In the genomic region with DNA sequence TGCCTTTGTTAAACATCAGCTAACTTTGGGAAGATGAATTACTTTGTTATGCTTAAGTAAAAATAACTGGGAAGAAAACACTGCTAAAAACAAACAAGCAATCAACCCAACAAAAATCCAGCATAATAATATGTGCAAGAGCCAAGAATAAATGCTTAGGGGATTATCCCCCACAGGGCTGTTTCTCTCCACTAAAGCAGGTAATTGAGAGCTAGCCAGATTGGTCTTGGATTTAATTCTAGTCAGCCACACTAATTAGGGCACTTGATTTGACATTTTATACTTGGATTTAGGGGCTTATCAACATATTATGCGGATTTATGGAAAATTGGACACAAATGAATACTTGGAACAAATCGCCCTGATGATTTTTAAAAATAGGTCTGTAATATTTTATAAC, we compare ENCODE assay signal across 18 cellular contexts.
A peak's percentile ranks its signal among the peaks of the same experiment; 100 is the strongest.
DNase-seq lines count a peak whose midpoint lies in the region; ATAC-seq and TF ChIP-seq lines count a peak whose summit lies in the region.
"Had no signal": no experiment of that assay in that cellular context is flagged by ENCODE, and none has a peak within 500 bp of the region (broad histone marks: within the 10 kb centered on the region; RNA-seq: fewer than 3 reads in every experiment).

No MANE protein-coding gene starts in this region.

- no peaks in the 10 kb centered on the region for H3K79me2 ChIP-seq in PC-9 (ENCODE audit: low read depth)

- no peaks in the 10 kb centered on the region for H3K4me1 ChIP-seq in PC-9 (replicated peaks; ENCODE audit: insufficient read depth)
- no peaks in the 10 kb centered on the region for H3K4me1 ChIP-seq in Peyer's patch
- H3K4me1 ChIP-seq in gastrocnemius medialis, result no peaks in the 10 kb centered on the region

- in situ Hi-C loops in gastrocnemius medialis (cut with MboI; ENCODE audit: low sequenced_read_pairs in 4 of 4), result no loop called here

- no peak overlapping the region for H3K27ac ChIP-seq in PC-9
- no peak overlapping the region for H3K27ac ChIP-seq in Peyer's patch
- H3K27ac ChIP-seq in gastrocnemius medialis, result no peak overlapping the region

- H3K4me3 ChIP-seq in PC-9 (no peak overlapping the region), Peyer's patch (no peak overlapping the region), gastrocnemius medialis (no peak overlapping the region)
- H3K4me3 ChIP-seq: GM12878, GM23338 had no signal

- H3K4me2 ChIP-seq in PC-9, result no peak overlapping the region
- H3K4me2 ChIP-seq: GM23338 had no signal

- TF ChIP-seq CTCF in PC-9 (conservative IDR thresholded peaks at IDR 0.05), result no peak
- TF ChIP-seq CTCF in Peyer's patch (IDR thresholded peaks at IDR 0.05), result no peak
- no peak for TF ChIP-seq CTCF in gastrocnemius medialis (IDR thresholded peaks at IDR 0.05 in 4 of 5, conservative IDR thresholded peaks at IDR 0.05 in 1 of 5)

- POLR2A ChIA-PET in PC-9 (lab: Charles Lee; ENCODE audit: unreplicated experiment), result no interaction called here

- H3K36me3 ChIP-seq in PC-9 (ENCODE audit: low read depth) (no peaks in the 10 kb centered on the region), Peyer's patch (no peaks in the 10 kb centered on the region), gastrocnemius medialis (no peaks in the 10 kb centered on the region)

- H4K20me1 ChIP-seq in PC-9 (ENCODE audit: insufficient read depth), result no peaks in the 10 kb centered on the region

- CTCF ChIA-PET in PC-9 (lab: Charles Lee), result no interaction called here

- H3F3A ChIP-seq in PC-9 (ENCODE audit: insufficient read depth, low read depth), result no peaks in the 10 kb centered on the region

- ATAC-seq in gastrocnemius medialis (no peak), GM21825 (IDR thresholded peaks at IDR 0.05; ENCODE audit: unreplicated experiment) (no peak)
- ATAC-seq: GM12878, GM23338, HCT116 had no signal

- H3K9me3 ChIP-seq in PC-9 (ENCODE audit: insufficient read depth, low read depth), result no peaks in the 10 kb centered on the region
- H3K9me3 ChIP-seq in Peyer's patch, result no peaks in the 10 kb centered on the region
- no peaks in the 10 kb centered on the region for H3K9me3 ChIP-seq in gastrocnemius medialis

- no TSS peak for BruUV-seq in PC-9 (replicated peaks; lab: Mats Ljungman, UMichigan)

- H3K27me3 ChIP-seq in PC-9 (ENCODE audit: insufficient read depth, low read depth), result no peaks in the 10 kb centered on the region
- no peaks in the 10 kb centered on the region for H3K27me3 ChIP-seq in Peyer's patch
- H3K27me3 ChIP-seq in gastrocnemius medialis, result no peaks in the 10 kb centered on the region

- TF ChIP-seq POLR2A in Peyer's patch (IDR thresholded peaks at IDR 0.05), result no peak
- TF ChIP-seq POLR2A in gastrocnemius medialis (IDR thresholded peaks at IDR 0.05), result no peak

- H2AFZ ChIP-seq in PC-9, result peak overlapping the region; percentile 66
- H2AFZ ChIP-seq: GM23338 had no signal

- DNase-seq in NCI-H524 (lab: John Stamatoyannopoulos, UW) (peak; percentile 84 to 96), NCI-H82 (lab: John Stamatoyannopoulos, UW) (peak; percentile 88), PC-9 (no peak), Peyer's patch (no peak), gastrocnemius medialis (no peak)
- DNase-seq: C1 segment of cervical spinal cord; Calu3; CD4-positive, alpha-beta memory T cell; COR-L47; DMS 273 treated with DMSO at 0.1 percent for 48 hours; DMS79; EL; GDM1; H9 had no signal

- no peaks in the 10 kb centered on the region for H3K9me2 ChIP-seq in PC-9 (ENCODE audit: insufficient read depth)

- intact Hi-C loops in PC-9 (cut with micrococcal nuclease; ENCODE audit: unreplicated experiment) (no loop called here), gastrocnemius medialis (cut with DNase I; ENCODE audit: low total_unique reads) (no loop called here)

Comparison
In these comparisons a context has a peak if more than half of its experiments do, and no peak if none do; other contexts are left out.
1. DNase-seq: peak in NCI-H524 (2 of 2) and NCI-H82 (single experiment); none in PC-9 (0 of 2), Peyer's patch (0 of 3) and gastrocnemius medialis (0 of 2).